8 cellular contexts compared by ENCODE assay signal in the genomic region with DNA sequence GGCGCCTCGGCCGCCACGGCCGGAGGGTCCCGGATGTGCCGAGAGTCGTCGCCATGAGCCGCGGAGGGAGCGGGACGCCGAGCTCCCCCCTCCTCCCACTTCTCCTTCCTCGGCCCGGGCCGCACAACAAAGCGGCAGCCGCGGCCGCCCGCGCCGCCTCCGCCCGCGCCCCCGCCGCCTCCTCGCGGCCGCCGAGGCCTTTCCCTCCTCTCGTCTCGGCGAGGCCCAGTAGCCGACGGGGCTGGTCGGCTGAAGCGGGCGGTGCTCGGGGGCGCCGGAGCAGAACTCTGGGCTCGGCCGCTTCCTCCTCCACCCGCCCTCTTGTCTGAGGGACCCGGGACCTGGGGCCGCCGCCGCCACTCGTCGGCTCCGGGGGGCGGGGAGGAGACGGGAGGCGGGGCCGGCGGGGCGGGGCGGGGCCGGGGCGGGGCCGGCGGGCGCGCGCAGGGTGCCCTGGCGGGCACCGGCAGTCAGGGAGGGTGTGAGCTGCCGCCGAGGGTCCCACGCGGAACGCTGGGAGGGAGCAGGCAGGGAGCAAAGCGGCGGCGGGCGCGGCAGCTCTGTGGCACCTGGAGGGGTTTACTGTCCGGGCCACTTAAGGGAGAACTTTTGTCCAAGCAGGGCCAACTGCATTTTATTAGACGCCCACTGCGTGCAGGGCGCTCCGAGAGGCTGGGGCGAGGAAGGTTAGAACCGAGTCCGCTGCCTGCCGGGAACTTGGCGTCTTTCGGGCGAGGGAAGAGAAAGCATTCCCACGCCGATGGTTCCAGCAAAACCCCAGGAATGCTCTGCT. TPM values are rescaled to one million over a fixed set of nuclear protein-coding genes. Genes with fewer than 3 reads are reported as not detected.
DNase-seq lines count a peak whose midpoint lies in the region; ATAC-seq and TF ChIP-seq lines count a peak whose summit lies in the region.

A gene (minus strand): TSS at position 327 of the 793 bp plus-strand sequence. CDS start 427 bp downstream, outside the sequence.

- 0% methylated on average over 45 of the region's 94 CpGs; no CpG with 5 or more reads in 1 of the 2 donors for WGBS in transverse colon (ENCODE audit: low coverage in 1 of 2), 2 donors

- TF ChIP-seq EP300 in transverse colon (IDR thresholded peaks at IDR 0.05; ENCODE audit: low read depth), result no peak

- H3K27ac ChIP-seq in KMS-11 (peak within 1 kb of the TSS; percentile 50; the same call in 1 of the 2 replicates), cardiac muscle cell (peak within 1 kb of the TSS; percentile 97), transverse colon (peak within 1 kb of the TSS; percentile 91 to 96 (median 96))

- peak within 1 kb of the TSS; percentile 97 for H3K4me3 Mint-ChIP-seq in activated naive CD8-positive, alpha-beta T cell treated with anti-CD3 and anti-CD28 coated beads for 36 hours

- no peaks in the 10 kb centered on the region for H3K27me3 Mint-ChIP-seq in activated naive CD8-positive, alpha-beta T cell treated with anti-CD3 and anti-CD28 coated beads for 36 hours

- no peak for TF ChIP-seq CTCF in KMS-11 (conservative IDR thresholded peaks at IDR 0.05; ENCODE audit: low read depth, low read length)
- TF ChIP-seq CTCF in cardiac muscle cell (IDR thresholded peaks at IDR 0.05; ENCODE audit: low read depth, low read length), result no peak
- peak in 2 of 5 experiments; percentile 31 to 35 for TF ChIP-seq CTCF in transverse colon (IDR thresholded peaks at IDR 0.05)

- peaks cover 21% of the 10 kb centered on the region for H3K4me1 ChIP-seq in KMS-11 (ENCODE audit: low read depth, poor library complexity, severe bottlenecking)
- H3K4me1 ChIP-seq in cardiac muscle cell (ENCODE audit: low read depth), result peaks cover 8% of the 10 kb centered on the region
- peaks cover 4 to 42% (median 16%) of the 10 kb centered on the region in 4 donors for H3K4me1 ChIP-seq in transverse colon

- no peaks in the 10 kb centered on the region; the same call in 1 of the 2 replicates for H4K20me1 ChIP-seq in KMS-11 (ENCODE audit: insufficient read depth)

- H3K4me1 Mint-ChIP-seq in activated naive CD8-positive, alpha-beta T cell treated with anti-CD3 and anti-CD28 coated beads for 36 hours, result peaks cover 30% of the 10 kb centered on the region

- ATAC-seq in GM21737 (IDR thresholded peaks at IDR 0.05; ENCODE audit: unreplicated experiment), result peak; percentile 82

- peak within 1 kb of the TSS; percentile 52; the same call in 1 of the 2 replicates for H3K9ac ChIP-seq in KMS-11

- in situ Hi-C loops in transverse colon (cut with MboI; ENCODE audit: low pct_ligation_motif_present in 1 of 4, low pct_unique_long_range_greater_than_20kb in 1 of 4, low sequenced_read_pairs in 3 of 4), result no loop called here

- H3K27ac Mint-ChIP-seq in activated naive CD8-positive, alpha-beta T cell treated with anti-CD3 and anti-CD28 coated beads for 36 hours, result peak within 1 kb of the TSS; percentile 96

- H3K36me3 Mint-ChIP-seq in activated naive CD8-positive, alpha-beta T cell treated with anti-CD3 and anti-CD28 coated beads for 36 hours, result no peaks in the 10 kb centered on the region

- no peaks in the 10 kb centered on the region for H3K9me3 Mint-ChIP-seq in activated naive CD8-positive, alpha-beta T cell treated with anti-CD3 and anti-CD28 coated beads for 36 hours

- H3K9me3 ChIP-seq in cardiac muscle cell (ENCODE audit: low read depth) (no peaks in the 10 kb centered on the region), transverse colon (no peaks in the 10 kb centered on the region)

- H3K27me3 ChIP-seq in KMS-11 (ENCODE audit: insufficient read depth, low read depth), result no peaks in the 10 kb centered on the region
- no peaks in the 10 kb centered on the region for H3K27me3 ChIP-seq in cardiac muscle cell
- H3K27me3 ChIP-seq in transverse colon, result no peaks in the 10 kb centered on the region

- intact Hi-C loops in transverse colon (cut with DNase I; ENCODE audit: low total_unique reads), result no loop called here

- no peaks in the 10 kb centered on the region for H3K36me3 ChIP-seq in KMS-11 (ENCODE audit: insufficient read depth)
- H3K36me3 ChIP-seq in cardiac muscle cell, result no peaks in the 10 kb centered on the region
- H3K36me3 ChIP-seq in transverse colon, result no peaks in the 10 kb centered on the region

- H3K79me2 ChIP-seq in KMS-11 (ENCODE audit: insufficient read depth, low read depth), result peaks cover 32% of the 10 kb centered on the region; the same call in 1 of the 2 replicates

- H3K4me3 ChIP-seq in KMS-11 (IDR thresholded peaks at IDR 0.05; ENCODE audit: insufficient read depth, low read depth, low read length) (no peak within 1 kb of the TSS), cardiac muscle cell (peak within 1 kb of the TSS; percentile 94), transverse colon (peak within 1 kb of the TSS; percentile 83 to 92 (median 90))

- TF ChIP-seq POLR2A in transverse colon (IDR thresholded peaks at IDR 0.05), result peak; percentile 75

- peak; percentile 94 for DNase-seq in GM03348 (ENCODE audit: low spot score)
- peak; percentile 61 for DNase-seq in SKM-1 treated with dmso at 0.1 percent for 144 hours (lab: John Stamatoyannopoulos, UW; ENCODE audit: unreplicated experiment)
- peak; percentile 82 for DNase-seq in activated naive CD8-positive, alpha-beta T cell treated with anti-CD3 and anti-CD28 coated beads for 36 hours
- DNase-seq in cardiac muscle cell (ENCODE audit: low read depth in 1 of 2, low spot score in 1 of 2), result peak; percentile 74 to 91
- DNase-seq in pons (ENCODE audit: low spot score), result peak; percentile 52
- DNase-seq in transverse colon, result peak; percentile 85

- peak within 1 kb of the TSS; percentile 81 for H3K4me2 ChIP-seq in KMS-11

- H2AFZ ChIP-seq in KMS-11 (ENCODE audit: low read depth), result peak within 1 kb of the TSS; percentile 91

RNA-seq across cellular contexts. Expression of the gene that starts here (rescaled TPM):
- 10 to 100 TPM; 13.5 to 14.1 TPM for total RNA-seq in activated naive CD8-positive, alpha-beta T cell treated with anti-CD3 and anti-CD28 coated beads for 36 hours
- total RNA-seq in cardiac muscle cell (16.4 and 22.2 TPM in 2 replicates), transverse colon (10 to 100 TPM in 3 of 4 donors, 1 to 10 TPM in 1; 5.0 to 27.0 (median 14.0) TPM)
- 13.2 and 17.5 TPM in 2 replicates for polyA plus RNA-seq in cardiac muscle cell
